Comparison of ENCODE assay signal across 10 cellular contexts in the genomic region with DNA sequence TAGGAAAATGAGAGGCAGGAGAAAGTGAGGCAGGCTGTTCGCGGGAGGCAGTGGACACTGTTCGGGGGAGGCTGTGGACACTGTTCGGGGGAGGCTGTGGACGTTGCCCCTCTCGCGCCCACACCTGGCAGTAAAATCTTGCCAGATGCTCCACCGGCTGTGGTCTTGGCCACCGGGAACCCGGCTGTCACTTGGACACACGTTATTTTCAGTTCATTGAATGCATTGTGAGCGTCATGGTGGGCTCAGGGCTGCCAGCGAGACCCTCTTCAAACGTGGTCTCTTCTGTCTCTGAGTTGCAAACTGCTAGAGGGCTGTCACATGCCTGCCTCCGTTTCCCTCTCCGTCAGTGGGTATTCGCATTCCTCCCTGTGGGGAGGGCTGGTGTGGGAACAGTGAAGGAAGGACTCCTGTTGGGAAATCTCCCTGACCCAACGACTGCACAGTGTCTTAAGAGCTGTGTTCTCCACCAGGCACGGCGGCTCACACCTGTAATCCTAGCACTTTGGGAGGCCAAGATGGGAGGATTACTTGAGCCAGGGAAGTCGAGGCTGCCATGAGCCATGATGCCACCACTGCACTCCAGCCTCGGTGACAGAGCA. TPM values are rescaled to one million over a fixed set of nuclear protein-coding genes. Genes with fewer than 3 reads are reported as not detected.
DNase-seq lines count a peak whose midpoint lies in the region; ATAC-seq, FAIRE-seq and TF ChIP-seq lines count a peak whose summit lies in the region.
"Had no signal": no experiment of that assay in that cellular context is flagged by ENCODE, and none has a peak within 500 bp of the region (broad histone marks: within the 10 kb centered on the region; RNA-seq: fewer than 3 reads in every experiment).

No MANE protein-coding gene starts in this region.

- no peak for TF ChIP-seq POLR2A in right lobe of liver (IDR thresholded peaks at IDR 0.05)
- no peak for TF ChIP-seq POLR2A in suprapubic skin (IDR thresholded peaks at IDR 0.05)

- peak overlapping the region in 1 of 3 donors; percentile 65 for H3K27ac ChIP-seq in right lobe of liver
- H3K27ac ChIP-seq in suprapubic skin = no peak overlapping the region

- H3K4me1 ChIP-seq in adipocyte (ENCODE audit: control insufficient read depth, insufficient read depth, low read length) = peaks cover 30% of the 10 kb centered on the region
- H3K4me1 ChIP-seq in right lobe of liver = peaks cover 0 to 15% (median 4%) of the 10 kb centered on the region in 4 donors
- peaks cover 30% of the 10 kb centered on the region for H3K4me1 ChIP-seq in suprapubic skin

- no peaks in the 10 kb centered on the region for H3K9me3 Mint-ChIP-seq in activated CD8-positive, alpha-beta memory T cell treated with anti-CD3 and anti-CD28 coated beads, Interleukin-2, amount 10 ng/mL, durations not matched to agents 7 days and 5 days (ENCODE audit: low read depth)

- CTCF ChIA-PET in activated CD8-positive, alpha-beta memory T cell treated with anti-CD3 and anti-CD28 coated beads, Interleukin-2, amount 10 ng/mL, durations not matched to agents 7 days and 5 days (lab: Charles Lee) = interaction anchor here (1.7 to 1.9 kb wide), 2 partner anchors 19 to 31 kb away, joined by 5 to 6 read pairs; no protein-coding TSS in a partner anchor

- no peak for ATAC-seq in activated CD8-positive, alpha-beta memory T cell treated with anti-CD3 and anti-CD28 coated beads, Interleukin-2, amount 10 ng/mL, durations not matched to agents 7 days and 5 days
- no peak for ATAC-seq in right lobe of liver

- H3K27me3 Mint-ChIP-seq in activated CD8-positive, alpha-beta memory T cell treated with anti-CD3 and anti-CD28 coated beads, Interleukin-2, amount 10 ng/mL, durations not matched to agents 7 days and 5 days = no peaks in the 10 kb centered on the region

- TF ChIP-seq CTCF in right lobe of liver (IDR thresholded peaks at IDR 0.05) = no peak
- TF ChIP-seq CTCF in suprapubic skin (IDR thresholded peaks at IDR 0.05) = no peak

- no peak for FAIRE-seq in frontal cortex (lab: Jason Lieb, UNC)

- H3K4me3 Mint-ChIP-seq in activated CD8-positive, alpha-beta memory T cell treated with anti-CD3 and anti-CD28 coated beads, Interleukin-2, amount 10 ng/mL, durations not matched to agents 7 days and 5 days = peak overlapping the region; percentile 58

- TF ChIP-seq EP300 in suprapubic skin (IDR thresholded peaks at IDR 0.05) = no peak

- peak overlapping the region; percentile 75 for H3K9ac ChIP-seq in adipocyte (ENCODE audit: low read length)

- H3K4me3 ChIP-seq in adipocyte (ENCODE audit: low read length) (peak overlapping the region; percentile 80), right lobe of liver (peak overlapping the region; percentile 79 to 89 (median 79)), suprapubic skin (peak overlapping the region; percentile 75)

- H3K36me3 Mint-ChIP-seq in activated CD8-positive, alpha-beta memory T cell treated with anti-CD3 and anti-CD28 coated beads, Interleukin-2, amount 10 ng/mL, durations not matched to agents 7 days and 5 days = peaks cover 3% of the 10 kb centered on the region

- H3K27me3 ChIP-seq in adipocyte (replicated peaks; ENCODE audit: control insufficient read depth, insufficient read depth, low read length) (no peaks in the 10 kb centered on the region), right lobe of liver (no peaks in the 10 kb centered on the region), suprapubic skin (no peaks in the 10 kb centered on the region)

- H3K4me1 Mint-ChIP-seq in activated CD8-positive, alpha-beta memory T cell treated with anti-CD3 and anti-CD28 coated beads, Interleukin-2, amount 10 ng/mL, durations not matched to agents 7 days and 5 days = peaks cover 24% of the 10 kb centered on the region

- H3K36me3 ChIP-seq in adipocyte (ENCODE audit: control insufficient read depth, insufficient read depth, low read length, severe bottlenecking) (no peaks in the 10 kb centered on the region), right lobe of liver (no peaks in the 10 kb centered on the region), suprapubic skin (no peaks in the 10 kb centered on the region)
- H3K36me3 ChIP-seq: BE2C had no signal

- DNase-seq in activated CD8-positive, alpha-beta memory T cell treated with anti-CD3 and anti-CD28 coated beads, Interleukin-2, amount 10 ng/mL, durations not matched to agents 7 days and 5 days = no peak
- no peak for DNase-seq in activated CD8-positive, alpha-beta memory T cell treated with anti-CD3 and anti-CD28 coated beads, Interleukin-2, amount 50 U/mL, for 48 hours
- DNase-seq in adipocyte (ENCODE audit: low read depth) = peak; percentile 56
- DNase-seq in right lobe of liver = no peak
- no peak for DNase-seq in suprapubic skin (ENCODE audit: low spot score in 2 of 2)
- no peak for DNase-seq in SIG-M5 (lab: John Stamatoyannopoulos, UW)
- no peak for DNase-seq in inferior parietal cortex (ENCODE audit: extremely low spot score)
- no peak for DNase-seq in frontal cortex (ENCODE audit: low spot score in 2 of 2)
- DNase-seq: BE2C, NCI-H1048 had no signal

- 49% methylated on average over 7 of the region's 22 CpGs for WGBS in right lobe of liver (ENCODE audit: insufficient coverage, low coverage, low lambda C conversion rate, missing lambda C conversion rate)
- 60% methylated on average over 20 of the region's 22 CpGs for WGBS in suprapubic skin

- H3K27ac Mint-ChIP-seq in activated CD8-positive, alpha-beta memory T cell treated with anti-CD3 and anti-CD28 coated beads, Interleukin-2, amount 10 ng/mL, durations not matched to agents 7 days and 5 days = no peak overlapping the region

- H3K9me3 ChIP-seq in adipocyte (ENCODE audit: control insufficient read depth, low read length) (no peaks in the 10 kb centered on the region), right lobe of liver (no peaks in the 10 kb centered on the region), suprapubic skin (no peaks in the 10 kb centered on the region)
- H3K9me3 ChIP-seq: BE2C had no signal

- intact Hi-C loops in right lobe of liver (cut with DNase I) = no loop called here

RNA-seq across cellular contexts. Expression of a gene that starts 1.4 kb away (rescaled TPM):
- 10 to 100 TPM; 20.0 to 35.7 TPM for total RNA-seq in activated CD8-positive, alpha-beta memory T cell treated with anti-CD3 and anti-CD28 coated beads, Interleukin-2, amount 10 ng/mL, durations not matched to agents 7 days and 5 days
- total RNA-seq in right lobe of liver (10 to 100 TPM; 14.1 to 25.3 (median 20.2) TPM), suprapubic skin (10 to 100 TPM; 14.9 to 25.0 (median 20.4) TPM), frontal cortex (10.6 TPM)

RNA-seq across cellular contexts. Expression of a gene that starts 49.0 kb away (rescaled TPM):
- total RNA-seq in activated CD8-positive, alpha-beta memory T cell treated with anti-CD3 and anti-CD28 coated beads, Interleukin-2, amount 10 ng/mL, durations not matched to agents 7 days and 5 days = 1 to 10 TPM; 1.1 TPM
- 1 to 10 TPM in 1 of 6 experiments, under 1 TPM in 4, not detected in 1; 0.49 to 1.0 (median 0.61) TPM for total RNA-seq in right lobe of liver
- 1 to 10 TPM; 1.5 to 6.9 (median 4.2) TPM for total RNA-seq in suprapubic skin
- 1.2 TPM for total RNA-seq in frontal cortex
